In genomic region chr7:137961200-137962177, GRCh38 we compare ENCODE assay signal across 9 cellular contexts. TPM values are rescaled to one million over a fixed set of nuclear protein-coding genes. Genes with fewer than 3 reads are reported as not detected.
A peak's percentile ranks its signal among the peaks of the same experiment; 100 is the strongest.
DNase-seq lines count a peak whose midpoint lies in the region; ATAC-seq and TF ChIP-seq lines count a peak whose summit lies in the region.
"Had no signal": no experiment of that assay in that cellular context is flagged by ENCODE, and none has a peak within 500 bp of the region (broad histone marks: within the 10 kb centered on the region; RNA-seq: fewer than 3 reads in every experiment).

No MANE protein-coding gene starts in this region.

- ATAC-seq in HG03280 (IDR thresholded peaks at IDR 0.05; ENCODE audit: unreplicated experiment): peak; percentile 55
- peak; percentile 100 for ATAC-seq in activated T-helper 17 cell treated with anti-CD3 and anti-CD28 coated beads, Interleukin-2, amount 50 U/mL, for 72 hours (replicated peaks)

- peaks cover 14% of the 10 kb centered on the region for H3K36me3 Mint-ChIP-seq in activated T-helper 17 cell treated with anti-CD3 and anti-CD28 coated beads, Interleukin-2, amount 50 U/mL, for 72 hours (ENCODE audit: low read depth)
- peaks cover 61% of the 10 kb centered on the region for H3K36me3 Mint-ChIP-seq in type B pancreatic cell

- H3K4me1 Mint-ChIP-seq in activated T-helper 17 cell treated with anti-CD3 and anti-CD28 coated beads, Interleukin-2, amount 50 U/mL, for 72 hours: peaks cover 24% of the 10 kb centered on the region
- peaks cover 69% of the 10 kb centered on the region for H3K4me1 Mint-ChIP-seq in type B pancreatic cell (ENCODE audit: unreplicated experiment)

- H3K27me3 Mint-ChIP-seq in activated T-helper 17 cell treated with anti-CD3 and anti-CD28 coated beads, Interleukin-2, amount 50 U/mL, for 72 hours: no peaks in the 10 kb centered on the region
- no peaks in the 10 kb centered on the region for H3K27me3 Mint-ChIP-seq in type B pancreatic cell

- DNase-seq in stimulated activated CD4-positive, alpha-beta T cell treated with anti-CD3 and anti-CD28 coated beads, Interleukin-15, amount 100 ng/mL, for 24 hours: peak; percentile 43
- no peak for DNase-seq in stimulated activated CD4-positive, alpha-beta T cell treated with anti-CD3 and anti-CD28 coated beads, Interleukin-12 subunit alpha, Interleukin-12 subunit beta, amount 100 ng/mL, for 4 hours
- DNase-seq in type B pancreatic cell (ENCODE audit: extremely low spot score, unreplicated experiment): no peak
- no peak for DNase-seq in SK-N-DZ (ENCODE audit: low spot score)
- DNase-seq in LoVo (ENCODE audit: low spot score): no peak
- no peak for DNase-seq in NCI-H2081 (lab: John Stamatoyannopoulos, UW)
- DNase-seq: EL had no signal

- H3K9me3 Mint-ChIP-seq in activated T-helper 17 cell treated with anti-CD3 and anti-CD28 coated beads, Interleukin-2, amount 50 U/mL, for 72 hours: no peaks in the 10 kb centered on the region
- peaks cover 13% of the 10 kb centered on the region for H3K9me3 Mint-ChIP-seq in type B pancreatic cell

- peak overlapping the region; percentile 82 for H3K27ac Mint-ChIP-seq in activated T-helper 17 cell treated with anti-CD3 and anti-CD28 coated beads, Interleukin-2, amount 50 U/mL, for 72 hours
- peak overlapping the region; percentile 96 for H3K27ac Mint-ChIP-seq in type B pancreatic cell

- peak overlapping the region; percentile 31 for H3K4me3 Mint-ChIP-seq in activated T-helper 17 cell treated with anti-CD3 and anti-CD28 coated beads, Interleukin-2, amount 50 U/mL, for 72 hours
- peak overlapping the region; percentile 32 for H3K4me3 Mint-ChIP-seq in type B pancreatic cell

- no peak for TF ChIP-seq CTCF in type B pancreatic cell (conservative IDR thresholded peaks at IDR 0.05)

RNA-seq across cellular contexts. Expression of gene CREB3L2, which starts 40.4 kb away (rescaled TPM):
- 10 to 100 TPM; 26.0 to 38.4 TPM for total RNA-seq in activated T-helper 17 cell treated with anti-CD3 and anti-CD28 coated beads, Interleukin-2, amount 50 U/mL, for 72 hours
- 85.8 and 173 TPM in 2 replicates for total RNA-seq in type B pancreatic cell (ENCODE audit: low replicate concordance)
- polyA plus RNA-seq in SK-N-DZ (2014; cell fraction: cytosol; rRNA removed): 3.4 and 3.5 TPM in 2 replicates
- polyA plus RNA-seq in SK-N-DZ (2014; cell fraction: nucleus; rRNA removed): 1.2 and 2.0 TPM in 2 replicates
